ENCODE assay signal across 10 cellular contexts in the genomic region with DNA sequence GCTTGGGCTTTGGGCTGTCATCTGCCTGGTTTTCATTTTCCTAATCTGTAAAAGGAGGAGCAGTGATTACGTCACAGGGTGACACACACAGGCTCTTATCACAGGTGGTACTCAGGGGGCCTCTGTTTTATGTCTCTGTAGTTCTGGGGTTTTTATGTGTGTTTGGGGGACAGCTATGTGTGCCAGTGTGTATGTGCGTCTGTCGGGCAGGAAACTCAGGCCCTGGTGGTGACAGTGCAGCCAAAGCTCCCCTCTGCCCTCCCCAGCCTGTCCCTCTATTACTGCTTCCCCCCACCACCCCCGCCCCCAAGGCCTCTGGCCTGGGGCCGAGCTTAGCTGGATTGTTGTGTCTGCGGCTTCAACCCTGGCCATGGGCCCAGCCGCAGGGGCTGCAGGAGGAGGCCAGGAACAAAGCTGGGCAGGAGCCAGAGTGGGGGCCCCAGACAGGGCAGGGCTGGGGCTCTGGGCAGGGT. TPM values are rescaled to one million over a fixed set of nuclear protein-coding genes. Genes with fewer than 3 reads are reported as not detected.
A peak's percentile ranks its signal among the peaks of the same experiment; 100 is the strongest.
DNase-seq lines count a peak whose midpoint lies in the region; ATAC-seq, FAIRE-seq and TF ChIP-seq lines count a peak whose summit lies in the region.
"Had no signal": no experiment of that assay in that cellular context is flagged by ENCODE, and none has a peak within 500 bp of the region (broad histone marks: within the 10 kb centered on the region; RNA-seq: fewer than 3 reads in every experiment).

No MANE protein-coding gene starts in this region.

- H3K9me1 ChIP-seq in K562 (ENCODE audit: control insufficient read depth, insufficient read depth, low read length) = no peaks in the 10 kb centered on the region

- peaks cover 11% of the 10 kb centered on the region for H4K20me1 ChIP-seq in K562 (replicated peaks; ENCODE audit: control insufficient read depth, insufficient read depth, low read length)

- POLR2A ChIA-PET in K562 (lab: Yijun Ruan, JAX) = interaction anchor here (0.6 to 3.3 kb wide), 9 partner anchors 10 to 295 kb away, joined by 3 to 10 read pairs (median 3); no protein-coding TSS in a partner anchor

- ATAC-seq in K562 = no peak
- no peak for ATAC-seq in body of pancreas
- ATAC-seq: left colon had no signal

- intact Hi-C loops in K562 (cut with micrococcal nuclease) (no loop called here), body of pancreas (cut with DNase I) (no loop called here)

- CTCF ChIA-PET in K562 (lab: Yijun Ruan, JAX; ENCODE audit: low intra/inter-chr PET ratio) = interaction anchor here (0.6 kb wide), 1 partner anchor 16 kb away, joined by 3 read pairs; no protein-coding TSS in a partner anchor

- WGBS in K562 (ENCODE audit: insufficient coverage, low coverage, missing lambda C conversion rate) = 9% methylated on average over 3 of the region's 7 CpGs
- 58 to 80% methylated on average over 3 to 4 of the region's 7 CpGs for WGBS in body of pancreas, 2 donors

- no peaks in the 10 kb centered on the region for H3K79me2 ChIP-seq in K562 (ENCODE audit: control insufficient read depth, insufficient read depth, low read length)

- TF ChIP-seq CTCF in K562 (IDR thresholded peaks at IDR 0.05 in 2 of 3, conservative IDR thresholded peaks at IDR 0.05 in 1 of 3; ENCODE audit: insufficient read depth in 2 of 3, low read depth in 1 of 3, low read length in 3 of 3) = no peak
- TF ChIP-seq CTCF in right atrium auricular region (IDR thresholded peaks at IDR 0.05) = no peak
- TF ChIP-seq CTCF in body of pancreas (IDR thresholded peaks at IDR 0.05) = no peak

- TF ChIP-seq EP300 in K562 (IDR thresholded peaks at IDR 0.05; ENCODE audit: low read length) = no peak

- TF ChIP-seq RAD21 in K562 (CRISPR knock-in tag; conservative IDR thresholded peaks at IDR 0.05 in 1 of 2, IDR thresholded peaks at IDR 0.05 in 1 of 2) = no peak

- FAIRE-seq in K562 (lab: Jason Lieb, UNC) = peak; percentile 52
- FAIRE-seq: GM18507 had no signal

- in situ Hi-C loops in K562 (cut with MboI) = no loop called here

- H3K36me3 ChIP-seq in K562 (ENCODE audit: control insufficient read depth, insufficient read depth, low read length) (no peaks in the 10 kb centered on the region), right atrium auricular region (peaks cover 11% of the 10 kb centered on the region), body of pancreas (replicated peaks in 1 of 2; ENCODE audit: insufficient read depth in 1 of 2, low read depth in 2 of 2) (peaks cover 0 to 9% of the 10 kb centered on the region in 2 donors)

- H2AFZ ChIP-seq in K562 (ENCODE audit: low read depth, low read length) = no peak overlapping the region

- TF ChIP-seq POLR2A in K562 (conservative IDR thresholded peaks at IDR 0.05) = no peak
- no peak for TF ChIP-seq POLR2A in body of pancreas (IDR thresholded peaks at IDR 0.05)
- TF ChIP-seq POLR2A in erythroblast (IDR thresholded peaks at IDR 0.05; ENCODE audit: low read length) = no peak

- peak; percentile 89 for DNase-seq in NCI-H1092 treated with DMSO at 0.1 percent for 48 hours (lab: John Stamatoyannopoulos, UW)
- DNase-seq in K562 (ENCODE audit: extremely low read depth in 1 of 4, low spot score in 3 of 4) = no peak
- no peak for DNase-seq in right atrium auricular region (ENCODE audit: low spot score)
- peak; percentile 26 for DNase-seq in superior temporal gyrus (ENCODE audit: extremely low spot score)
- no peak for DNase-seq in body of pancreas
- DNase-seq in activated CD4-positive, alpha-beta T cell treated with anti-CD3 and anti-CD28 coated beads, Interleukin-2, amount 50 U/mL, for 48 hours = no peak
- DNase-seq in erythroblast (lab: John Stamatoyannopoulos, UW) = no peak
- DNase-seq: NCI-H1417 had no signal

- peak overlapping the region in 1 of 2 experiments; percentile 35; a peak in 1 of 4 replicates for H3K9ac ChIP-seq in K562 (ENCODE audit: insufficient read depth in 1 of 2, low read depth in 2 of 2, low read length in 2 of 2)

- H3K9me3 ChIP-seq in K562 (replicated peaks; ENCODE audit: control insufficient read depth, insufficient read depth, low read depth, low read length) (no peaks in the 10 kb centered on the region), right atrium auricular region (no peaks in the 10 kb centered on the region), body of pancreas (no peaks in the 10 kb centered on the region)

- H3K27ac ChIP-seq in K562 (ENCODE audit: extremely low read depth, low read depth, low read length) (no peak overlapping the region), right atrium auricular region (peak overlapping the region; percentile 26 to 27), body of pancreas (no peak overlapping the region)

- H3K4me1 ChIP-seq in K562 (replicated peaks in 1 of 2; ENCODE audit: control insufficient read depth in 2 of 2, insufficient read depth in 2 of 2, low read length in 2 of 2) = peaks cover 0 to 52% of the 10 kb centered on the region in 2 experiments; a peak in 2 of 5 replicates
- H3K4me1 ChIP-seq in right atrium auricular region = peaks cover 0 to 18% of the 10 kb centered on the region in 2 donors
- H3K4me1 ChIP-seq in body of pancreas = peaks cover 3% of the 10 kb centered on the region

- no peak overlapping the region for H3K4me2 ChIP-seq in K562 (ENCODE audit: insufficient read depth, low read length)

- H3K27me3 ChIP-seq in K562 (ENCODE audit: control insufficient read depth in 2 of 2, insufficient read depth in 2 of 2, low read length in 2 of 2) (peaks cover 30 to 67% of the 10 kb centered on the region in 2 experiments; a peak in 4 of 5 replicates), right atrium auricular region (no peaks in the 10 kb centered on the region), body of pancreas (no peaks in the 10 kb centered on the region)

- H3K4me3 ChIP-seq in K562 (no peak overlapping the region), right atrium auricular region (no peak overlapping the region), body of pancreas (no peak overlapping the region)

- BruUV-seq in K562 (replicated peaks; lab: Mats Ljungman, UMichigan) = no TSS peak

RNA-seq across cellular contexts. Expression of a gene that starts 13.3 kb away (rescaled TPM):
- total RNA-seq in K562 (2011; cell fraction: chromatin; rRNA removed; ENCODE audit: low replicate concordance) = not detected in 2 replicates
- not detected in 2 replicates for total RNA-seq in K562 (2011; cell fraction: nucleolus; rRNA removed)
- total RNA-seq in K562 (2011; cell fraction: nucleoplasm; rRNA removed) = not detected in 2 replicates
- total RNA-seq in K562 (2014; rRNA removed) = not detected in 2 replicates
- total RNA-seq in K562 (2014; rRNA removed; fragmentation: Illumina TruSeq; extraction: Trizol) = not detected in 2 replicates
- not detected in 2 replicates for total RNA-seq in K562 (2015; rRNA removed; fragmentation: Illumina TruSeq; extraction: Trizol)
- 0.31 TPM in 1 of 2 replicates, not detected in the other for total RNA-seq in K562 (2021)
- not detected in 2 replicates for polyA plus RNA-seq in K562 (2011; rRNA removed)
- polyA plus RNA-seq in K562 (2011; cell fraction: cytosol; rRNA removed) = not detected in 2 replicates
- polyA plus RNA-seq in K562 (2011; cell fraction: nucleus; rRNA removed) = 0.30 TPM in 1 of 2 replicates, not detected in the other
- not detected in 2 replicates for polyA plus RNA-seq in K562 (2012)
- polyA plus RNA-seq in K562 (2014; fragmentation: Illumina TruSeq; extraction: Trizol) = 0.18 TPM in 1 of 2 replicates, not detected in the other
- not detected for polyA plus RNA-seq in K562 (2014; fragmentation: Nextera tagmentation; extraction: Ambion mirVana)
- polyA plus RNA-seq in K562 (2014; rRNA removed) = not detected in 2 replicates
- polyA minus RNA-seq in K562 (2011; rRNA and poly(A)+ RNA removed) = not detected in 2 replicates
- not detected in 2 replicates for polyA minus RNA-seq in K562 (2011; cell fraction: cytosol; rRNA and poly(A)+ RNA removed)
- not detected in 2 replicates for polyA minus RNA-seq in K562 (2011; cell fraction: nucleus; rRNA and poly(A)+ RNA removed)
- 1 to 10 TPM; 5.5 to 8.6 TPM for total RNA-seq in right atrium auricular region
- total RNA-seq in body of pancreas = 10 to 100 TPM in 1 of 2 donors, 1 to 10 TPM in 1; 1.3 to 13.5 TPM

RNA-seq across cellular contexts. Expression of a gene that starts 44.6 kb away (rescaled TPM):
- total RNA-seq in K562 (2011; cell fraction: chromatin; rRNA removed; ENCODE audit: low replicate concordance) = 34.5 and 126 TPM in 2 replicates
- total RNA-seq in K562 (2011; cell fraction: nucleolus; rRNA removed) = 139 and 151 TPM in 2 replicates
- 86.6 and 104 TPM in 2 replicates for total RNA-seq in K562 (2011; cell fraction: nucleoplasm; rRNA removed)
- 23.9 and 40.2 TPM in 2 replicates for total RNA-seq in K562 (2014; rRNA removed)
- 7.8 and 9.9 TPM in 2 replicates for total RNA-seq in K562 (2014; rRNA removed; fragmentation: Illumina TruSeq; extraction: Trizol)
- total RNA-seq in K562 (2015; rRNA removed; fragmentation: Illumina TruSeq; extraction: Trizol) = 15.5 and 16.3 TPM in 2 replicates
- total RNA-seq in K562 (2021) = 48.3 and 56.3 TPM in 2 replicates
- 10.5 and 27.2 TPM in 2 replicates for polyA plus RNA-seq in K562 (2011; rRNA removed)
- polyA plus RNA-seq in K562 (2011; cell fraction: cytosol; rRNA removed) = 21.9 and 44.0 TPM in 2 replicates
- polyA plus RNA-seq in K562 (2011; cell fraction: nucleus; rRNA removed) = 38.6 and 63.9 TPM in 2 replicates
- polyA plus RNA-seq in K562 (2012) = 38.5 and 53.3 TPM in 2 replicates
- polyA plus RNA-seq in K562 (2014; fragmentation: Illumina TruSeq; extraction: Trizol) = 22.0 and 35.5 TPM in 2 replicates
- polyA plus RNA-seq in K562 (2014; fragmentation: Nextera tagmentation; extraction: Ambion mirVana) = under 1 TPM; 0.36 to 0.45 TPM
- 26.3 and 28.5 TPM in 2 replicates for polyA plus RNA-seq in K562 (2014; rRNA removed)
- polyA minus RNA-seq in K562 (2011; rRNA and poly(A)+ RNA removed) = 27.1 and 30.6 TPM in 2 replicates
- polyA minus RNA-seq in K562 (2011; cell fraction: cytosol; rRNA and poly(A)+ RNA removed) = 65.7 and 89.6 TPM in 2 replicates
- polyA minus RNA-seq in K562 (2011; cell fraction: nucleus; rRNA and poly(A)+ RNA removed) = 19.0 and 32.7 TPM in 2 replicates
- total RNA-seq in right atrium auricular region = 10 to 100 TPM; 13.6 to 24.2 TPM
- total RNA-seq in body of pancreas = 10 to 100 TPM; 56.8 to 61.0 TPM

RNA-seq across cellular contexts. Expression of a gene that starts 45.4 kb away (rescaled TPM):
- total RNA-seq in K562 (2011; cell fraction: chromatin; rRNA removed; ENCODE audit: low replicate concordance) = 51.0 and 132 TPM in 2 replicates
- 69.0 and 78.0 TPM in 2 replicates for total RNA-seq in K562 (2011; cell fraction: nucleolus; rRNA removed)
- 84.0 and 111 TPM in 2 replicates for total RNA-seq in K562 (2011; cell fraction: nucleoplasm; rRNA removed)
- total RNA-seq in K562 (2014; rRNA removed) (6.3 and 9.7 TPM in 2 replicates), K562 (2014; rRNA removed; fragmentation: Illumina TruSeq; extraction: Trizol) (1.9 and 3.0 TPM in 2 replicates), K562 (2015; rRNA removed; fragmentation: Illumina TruSeq; extraction: Trizol) (7.3 and 7.6 TPM in 2 replicates), K562 (2021) (9.3 and 10.4 TPM in 2 replicates), right atrium auricular region (10 to 100 TPM; 10.0 to 11.7 TPM), body of pancreas (100 to 1,000 TPM in 1 of 2 donors, 10 to 100 TPM in 1; 49.8 to 151 TPM)
- polyA plus RNA-seq in K562 (2011; rRNA removed) (8.6 and 15.2 TPM in 2 replicates), K562 (2014; fragmentation: Illumina TruSeq; extraction: Trizol) (7.8 and 8.4 TPM in 2 replicates), K562 (2014; fragmentation: Nextera tagmentation; extraction: Ambion mirVana) (under 1 TPM; 0.17 TPM), K562 (2014; rRNA removed) (14.4 and 15.4 TPM in 2 replicates)
- 5.8 and 6.7 TPM in 2 replicates for polyA plus RNA-seq in K562 (2011; cell fraction: cytosol; rRNA removed)
- 80.5 and 99.7 TPM in 2 replicates for polyA plus RNA-seq in K562 (2011; cell fraction: nucleus; rRNA removed)
- 10.2 and 16.9 TPM in 2 replicates for polyA plus RNA-seq in K562 (2012)
- polyA minus RNA-seq in K562 (2011; rRNA and poly(A)+ RNA removed) = 5.7 and 7.6 TPM in 2 replicates
- 2.3 and 2.7 TPM in 2 replicates for polyA minus RNA-seq in K562 (2011; cell fraction: cytosol; rRNA and poly(A)+ RNA removed)
- polyA minus RNA-seq in K562 (2011; cell fraction: nucleus; rRNA and poly(A)+ RNA removed) = 14.9 and 19.0 TPM in 2 replicates

Comparison
In these comparisons a context has a peak if more than half of its experiments do, and no peak if none do; other contexts are left out.
1. DNase-seq: peak in NCI-H1092 treated with DMSO at 0.1 percent for 48 hours (single experiment) and superior temporal gyrus (single experiment); none in K562 (0 of 4), right atrium auricular region (single experiment), body of pancreas (0 of 4), activated CD4-positive, alpha-beta T cell treated with anti-CD3 and anti-CD28 coated beads, Interleukin-2, amount 50 U/mL, for 48 hours (0 of 2) and erythroblast (0 of 2).
2. H3K27ac ChIP-seq: peak in right atrium auricular region (2 of 2); none in K562 (single experiment) and body of pancreas (0 of 4).